14 cellular contexts compared by ENCODE assay signal in the genomic region with DNA sequence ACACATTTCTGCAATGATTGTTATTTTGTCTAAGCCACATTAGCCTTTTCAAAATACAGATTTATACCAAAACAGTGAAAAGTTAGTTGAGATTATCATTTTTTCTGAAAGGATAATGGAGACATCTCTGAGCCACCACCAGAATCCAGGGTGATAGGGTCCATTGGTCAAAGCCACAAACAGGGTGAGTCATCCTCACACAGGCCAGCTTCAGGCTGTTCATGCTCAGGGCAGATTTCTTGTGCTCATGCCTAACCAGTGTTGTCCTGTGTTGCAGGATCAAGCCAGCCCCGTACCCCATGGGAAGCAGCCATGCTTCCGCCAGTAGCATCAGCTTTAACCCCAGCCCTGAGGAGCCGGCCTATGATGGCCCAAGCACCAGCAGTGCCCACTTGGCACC. TPM values are rescaled to one million over a fixed set of nuclear protein-coding genes. Genes with fewer than 3 reads are reported as not detected.
DNase-seq lines count a peak whose midpoint lies in the region; ATAC-seq and TF ChIP-seq lines count a peak whose summit lies in the region.
"Had no signal": no experiment of that assay in that cellular context is flagged by ENCODE, and none has a peak within 500 bp of the region (broad histone marks: within the 10 kb centered on the region; RNA-seq: fewer than 3 reads in every experiment).

No MANE protein-coding gene starts in this region.

- WGBS in IMR-90 (ENCODE audit: extremely low coverage in 2 of 2, insufficient read length in 1 of 2), 2 experiments: no CpG with 5 or more reads among the region's 3 CpGs

- H3K9ac ChIP-seq in IMR-90 (ENCODE audit: low read depth, low read length): no peak overlapping the region

- no peak overlapping the region for H2AK9ac ChIP-seq in IMR-90 (replicated peaks; ENCODE audit: low read depth, low read length, poor library complexity)

- H2AFZ ChIP-seq in IMR-90 (replicated peaks; ENCODE audit: low read length, poor library complexity): no peak overlapping the region

- DNase-seq in AG10803 (ENCODE audit: low read depth) (peak; percentile 53), IMR-90 (peak; percentile 72), astrocyte of the hippocampus (ENCODE audit: low read depth, low spot score) (peak; percentile 62), hepatic stellate cell (ENCODE audit: low spot score) (peak; percentile 37), NCI-H526 (lab: John Stamatoyannopoulos, UW) (no peak), COR-L47 (lab: John Stamatoyannopoulos, UW) (no peak), cortex of kidney (lab: John Stamatoyannopoulos, UW) (no peak)
- DNase-seq: activated naive CD8-positive, alpha-beta T cell treated with anti-CD3 and anti-CD28 coated beads, Interleukin-2, amount 50 U/mL, for 24 hours; NCI-H1436; NCI-H524; nephron progenitor cell; stomach had no signal

- H3K14ac ChIP-seq in IMR-90 (replicated peaks; ENCODE audit: low read depth, low read length): no peak overlapping the region

- no peak overlapping the region for H2BK20ac ChIP-seq in IMR-90 (ENCODE audit: low read depth, low read length)

- H4K20me1 ChIP-seq in IMR-90 (ENCODE audit: insufficient read depth, low read length): peaks cover 29% of the 10 kb centered on the region

- H2BK5ac ChIP-seq in IMR-90 (ENCODE audit: low read depth, low read length, poor library complexity, severe bottlenecking): no peak overlapping the region

- no peak overlapping the region for H2BK15ac ChIP-seq in IMR-90 (ENCODE audit: low read depth, low read length)

- H2AK5ac ChIP-seq in IMR-90 (ENCODE audit: low read depth, low read length): no peak overlapping the region

- intact Hi-C loops in IMR-90 (cut with micrococcal nuclease): no loop called here

- dilution Hi-C loops in IMR-90 (cut with HindIII; ENCODE audit: low sequenced_read_pairs, unreplicated experiment): no loop called here

- no peak for TF ChIP-seq POLR2A in IMR-90 (IDR thresholded peaks at IDR 0.05; ENCODE audit: low read depth, low read length)

- peaks cover 2% of the 10 kb centered on the region; the same call in 1 of the 2 replicates for H3K4me1 ChIP-seq in IMR-90 (ENCODE audit: control insufficient read depth, insufficient read depth, low read length)

- ATAC-seq in IMR-90 (ENCODE audit: low read depth): peak; percentile 79
- ATAC-seq in HG03571 (IDR thresholded peaks at IDR 0.05; ENCODE audit: unreplicated experiment): no peak
- ATAC-seq: activated naive CD8-positive, alpha-beta T cell treated with anti-CD3 and anti-CD28 coated beads, Interleukin-2, amount 50 U/mL, for 24 hours; sciatic nerve had no signal

- no peak overlapping the region for H4K8ac ChIP-seq in IMR-90 (ENCODE audit: low read depth in 2 of 2, low read length in 2 of 2)

- no peak for TF ChIP-seq RAD21 in IMR-90 (IDR thresholded peaks at IDR 0.05; ENCODE audit: low read length)

- peaks cover 26 to 59% of the 10 kb centered on the region in 2 experiments for H3K79me1 ChIP-seq in IMR-90 (ENCODE audit: low read depth in 1 of 2, low read length in 2 of 2)

- H3K27me3 ChIP-seq in IMR-90 (ENCODE audit: control insufficient read depth, insufficient read depth, low read length): no peaks in the 10 kb centered on the region
- H3K27me3 ChIP-seq: stomach had no signal

- no peak overlapping the region for H3K23ac ChIP-seq in IMR-90 (ENCODE audit: low read depth, low read length)

- H3K4ac ChIP-seq in IMR-90 (ENCODE audit: low read depth, low read length): no peak overlapping the region

- no peak overlapping the region for H4K5ac ChIP-seq in IMR-90 (ENCODE audit: low read depth, low read length)

- POLR2A ChIA-PET in IMR-90 (lab: Charles Lee; ENCODE audit: unreplicated experiment): no interaction called here

- no peak overlapping the region for H3K18ac ChIP-seq in IMR-90 (ENCODE audit: low read depth, low read length)

- H3K9me1 ChIP-seq in IMR-90 (ENCODE audit: insufficient read depth, low read length): 0 out of 2 replicates have a peak, but pooled peaks cover 4% of the 10 kb centered on the region

- in situ Hi-C loops in IMR-90 (cut with MboI; ENCODE audit: low sequenced_read_pairs): loop anchor here (10.0 kb wide), 1 partner anchor 212 kb away; no protein-coding TSS in a partner anchor

- H3K4me3 ChIP-seq in AG10803 (ENCODE audit: low read length) (no peak overlapping the region), IMR-90 (ENCODE audit: insufficient read depth, low read depth, low read length) (no peak overlapping the region)
- H3K4me3 ChIP-seq: stomach had no signal

- BruUV-seq in IMR-90 (replicated peaks; lab: Mats Ljungman, UMichigan): no TSS peak

- H3K9me3 ChIP-seq in IMR-90 (ENCODE audit: control insufficient read depth, insufficient read depth, low read length): no peaks in the 10 kb centered on the region
- H3K9me3 ChIP-seq: stomach had no signal

- H3K27ac ChIP-seq in IMR-90 (ENCODE audit: insufficient read depth, low read length): no peak overlapping the region
- H3K27ac ChIP-seq: stomach had no signal

- CTCF ChIA-PET in IMR-90 (lab: Yijun Ruan, JAX): no interaction called here

- no peak overlapping the region for H4K91ac ChIP-seq in IMR-90 (ENCODE audit: insufficient read depth, low read depth, low read length)

- TF ChIP-seq CTCF in AG10803 (conservative IDR thresholded peaks at IDR 0.05; ENCODE audit: low read length) (no peak), IMR-90 (conservative IDR thresholded peaks at IDR 0.05; ENCODE audit: low read depth, low read length) (no peak)

- H3K4me2 ChIP-seq in IMR-90 (ENCODE audit: low read depth, low read length): no peak overlapping the region

- H2BK120ac ChIP-seq in IMR-90 (ENCODE audit: low read depth, low read length): no peak overlapping the region

- H3K56ac ChIP-seq in IMR-90 (ENCODE audit: extremely low read depth, insufficient read depth, low read length): no peak overlapping the region

- H3K36me3 ChIP-seq in IMR-90 (ENCODE audit: control insufficient read depth, insufficient read depth, low read length): peaks cover 78% of the 10 kb centered on the region

TF ChIP-seq in IMR-90, 13 proteins besides CTCF, POLR2A, EP300 and RAD21:
- no peak for TF ChIP-seq MXI1 (IDR thresholded peaks at IDR 0.05; ENCODE audit: borderline replicate concordance, low read depth, low read length)
- peak; percentile 61 for TF ChIP-seq FOS (IDR thresholded peaks at IDR 0.05; ENCODE audit: low read depth, low read length)
- TF ChIP-seq, protein P1, sequence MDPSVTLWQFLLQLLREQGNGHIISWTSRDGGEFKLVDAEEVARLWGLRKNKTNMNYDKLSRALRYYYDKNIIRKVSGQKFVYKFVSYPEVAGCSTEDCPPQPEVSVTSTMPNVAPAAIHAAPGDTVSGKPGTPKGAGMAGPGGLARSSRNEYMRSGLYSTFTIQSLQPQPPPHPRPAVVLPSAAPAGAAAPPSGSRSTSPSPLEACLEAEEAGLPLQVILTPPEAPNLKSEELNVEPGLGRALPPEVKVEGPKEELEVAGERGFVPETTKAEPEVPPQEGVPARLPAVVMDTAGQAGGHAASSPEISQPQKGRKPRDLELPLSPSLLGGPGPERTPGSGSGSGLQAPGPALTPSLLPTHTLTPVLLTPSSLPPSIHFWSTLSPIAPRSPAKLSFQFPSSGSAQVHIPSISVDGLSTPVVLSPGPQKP (IDR thresholded peaks at IDR 0.05; ENCODE audit: borderline replicate concordance, low read depth, low read length): no peak

RNA-seq across cellular contexts. Expression of a gene that starts 13.4 kb away (rescaled TPM):
- 40.7 and 44.4 TPM in 2 replicates for total RNA-seq in IMR-90 (2012; rRNA removed)
- 19.5 and 22.9 TPM in 2 replicates for polyA plus RNA-seq in IMR-90 (2012; rRNA removed)
- 5.5 and 9.2 TPM in 2 replicates for polyA plus RNA-seq in IMR-90 (2012; cell fraction: cytosol; rRNA removed)
- polyA plus RNA-seq in IMR-90 (2012; cell fraction: nucleus; rRNA removed; ENCODE audit: low replicate concordance): 9.4 and 25.4 TPM in 2 replicates

RNA-seq across cellular contexts. Expression of a gene that starts 21.5 kb away (rescaled TPM):
- total RNA-seq in IMR-90 (2012; rRNA removed): 23.8 and 34.2 TPM in 2 replicates
- polyA plus RNA-seq in IMR-90 (2012; rRNA removed): 31.8 and 32.0 TPM in 2 replicates
- 18.3 and 34.6 TPM in 2 replicates for polyA plus RNA-seq in IMR-90 (2012; cell fraction: cytosol; rRNA removed)
- polyA plus RNA-seq in IMR-90 (2012; cell fraction: nucleus; rRNA removed; ENCODE audit: low replicate concordance): 10.8 and 29.0 TPM in 2 replicates

RNA-seq across cellular contexts. Expression of a gene that starts 34.3 kb away (rescaled TPM):
- total RNA-seq in IMR-90 (2012; rRNA removed): 43.9 and 44.3 TPM in 2 replicates
- 78.6 and 88.5 TPM in 2 replicates for polyA plus RNA-seq in IMR-90 (2012; rRNA removed)
- 47.5 and 98.1 TPM in 2 replicates for polyA plus RNA-seq in IMR-90 (2012; cell fraction: cytosol; rRNA removed)
- polyA plus RNA-seq in IMR-90 (2012; cell fraction: nucleus; rRNA removed; ENCODE audit: low replicate concordance): 93.3 and 237 TPM in 2 replicates

RNA-seq across cellular contexts. Expression of a gene that starts 43.9 kb away (rescaled TPM):
- 28.3 and 31.7 TPM in 2 replicates for total RNA-seq in IMR-90 (2012; rRNA removed)
- 39.9 and 44.5 TPM in 2 replicates for polyA plus RNA-seq in IMR-90 (2012; rRNA removed)
- polyA plus RNA-seq in IMR-90 (2012; cell fraction: cytosol; rRNA removed): 35.1 and 46.3 TPM in 2 replicates
- 56.9 and 85.3 TPM in 2 replicates for polyA plus RNA-seq in IMR-90 (2012; cell fraction: nucleus; rRNA removed; ENCODE audit: low replicate concordance)

Comparison
In these comparisons a context has a peak if more than half of its experiments do, and no peak if none do; other contexts are left out.
1. DNase-seq: peak in AG10803 (single experiment), IMR-90 (single experiment), astrocyte of the hippocampus (single experiment) and hepatic stellate cell (single experiment); none in NCI-H526 (0 of 2), COR-L47 (single experiment) and cortex of kidney (single experiment).